ENCODE assay signal across 20 cellular contexts in genomic region chr20:61963149-61963548, GRCh38.
DNase-seq lines count a peak whose midpoint lies in the region; ATAC-seq and TF ChIP-seq lines count a peak whose summit lies in the region.
"Had no signal": no experiment of that assay in that cellular context is flagged by ENCODE, and none has a peak within 500 bp of the region (broad histone marks: within the 10 kb centered on the region; RNA-seq: fewer than 3 reads in every experiment).

No MANE protein-coding gene starts in this region.

- intact Hi-C loops in posterior vena cava (cut with DNase I) (no loop called here), upper lobe of right lung (cut with DNase I) (no loop called here)

- no peak for ATAC-seq in RWPE2 (ENCODE audit: low read depth)
- ATAC-seq in left lobe of liver: no peak
- no peak for ATAC-seq in upper lobe of right lung
- ATAC-seq in GM19351 (IDR thresholded peaks at IDR 0.05; ENCODE audit: unreplicated experiment): no peak

- H3K4me3 ChIP-seq in RWPE2 (ENCODE audit: severe bottlenecking): no peak overlapping the region
- no peak overlapping the region for H3K4me3 ChIP-seq in upper lobe of right lung
- H3K4me3 ChIP-seq: GM23248, HAP-1 had no signal

- H3K4me1 ChIP-seq in RWPE2 (ENCODE audit: insufficient read depth, poor library complexity, severe bottlenecking) (no peaks in the 10 kb centered on the region), upper lobe of right lung (no peaks in the 10 kb centered on the region)
- H3K4me1 ChIP-seq: HAP-1 had no signal

- H3K9me3 ChIP-seq in RWPE2 (ENCODE audit: severe bottlenecking) (no peaks in the 10 kb centered on the region), upper lobe of right lung (no peaks in the 10 kb centered on the region)
- H3K9me3 ChIP-seq: HAP-1 had no signal

- H3K27ac ChIP-seq in RWPE2 (ENCODE audit: poor library complexity, severe bottlenecking) (no peak overlapping the region), upper lobe of right lung (no peak overlapping the region)
- H3K27ac ChIP-seq: GM23248 had no signal

- H3K36me3 ChIP-seq in RWPE2 (ENCODE audit: low read depth): no peaks in the 10 kb centered on the region
- no peaks in the 10 kb centered on the region for H3K36me3 ChIP-seq in upper lobe of right lung
- H3K36me3 ChIP-seq: HAP-1 had no signal

- no peak for TF ChIP-seq CTCF in RWPE2 (IDR thresholded peaks at IDR 0.05; ENCODE audit: poor library complexity, severe bottlenecking)
- no peak for TF ChIP-seq CTCF in upper lobe of right lung (IDR thresholded peaks at IDR 0.05)

- peak; percentile 86 for DNase-seq in RWPE2 (ENCODE audit: low spot score)
- DNase-seq in left lobe of liver (ENCODE audit: low spot score): peak; percentile 24
- peak; percentile 42 for DNase-seq in posterior vena cava (ENCODE audit: low spot score)
- DNase-seq in upper lobe of right lung: peak; percentile 34
- DNase-seq in hepatic stellate cell (ENCODE audit: low spot score): no peak
- DNase-seq in NCI-H69 (lab: John Stamatoyannopoulos, UW): no peak
- DNase-seq: C1 segment of cervical spinal cord; CD4-positive, alpha-beta memory T cell; COR-L47; GM23248; IMR-90; KG1; MM.1S; NCI-H2029; NCI-H446 treated with DMSO at 0.1 percent for 48 hours; NCI-H526; RPMI8226; SHP77 treated with DMSO at 0.1 percent for 48 hours had no signal

- H3K27me3 ChIP-seq in RWPE2 (ENCODE audit: insufficient read depth, poor library complexity, severe bottlenecking) (peaks cover 47% of the 10 kb centered on the region), upper lobe of right lung (peaks cover 27% of the 10 kb centered on the region)

Comparison
In these comparisons a context has a peak if more than half of its experiments do, and no peak if none do; other contexts are left out.
1. DNase-seq: peak in RWPE2 (single experiment), left lobe of liver (single experiment), posterior vena cava (single experiment) and upper lobe of right lung (single experiment); none in hepatic stellate cell (single experiment) and NCI-H69 (single experiment).